In the genomic region with DNA sequence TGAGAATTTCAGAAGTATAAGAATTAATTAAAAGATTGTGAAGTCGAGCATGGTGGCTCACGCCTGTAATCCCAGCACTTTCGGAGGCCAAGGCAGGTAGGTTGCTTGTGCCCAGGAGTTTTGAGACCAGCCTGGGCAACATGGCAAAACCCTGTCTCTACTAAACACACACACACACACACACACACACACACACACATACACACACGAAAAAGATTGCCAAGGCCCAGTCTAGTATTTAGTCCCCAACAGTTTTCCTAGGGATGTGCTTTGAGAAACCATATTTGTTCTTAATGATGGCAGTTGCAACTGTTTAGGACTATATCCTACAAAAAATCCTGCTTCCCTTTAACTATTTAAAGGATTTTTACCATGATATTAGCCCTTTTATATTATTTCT, we compare ENCODE assay signal across 22 cellular contexts. TPM values are rescaled to one million over a fixed set of nuclear protein-coding genes. Genes with fewer than 3 reads are reported as not detected.
DNase-seq lines count a peak whose midpoint lies in the region; ATAC-seq and TF ChIP-seq lines count a peak whose summit lies in the region.
"Had no signal": no experiment of that assay in that cellular context is flagged by ENCODE, and none has a peak within 500 bp of the region (broad histone marks: within the 10 kb centered on the region; RNA-seq: fewer than 3 reads in every experiment).

No MANE protein-coding gene starts in this region.

- peak overlapping the region; percentile 64 for H3K4me3 Mint-ChIP-seq in T-helper 2 cell treated with Interferon-gamma antibody and Interleukin-4, amounts not matched to agents 5 μg/mL and 100 μg/mL, for 36 hours
- peak overlapping the region; percentile 39 for H3K4me3 Mint-ChIP-seq in central memory CD8-positive, alpha-beta T cell

- no peak overlapping the region for H2BK120ac ChIP-seq in trophoblast cell (ENCODE audit: insufficient read depth, low read length, poor library complexity)

- H3K4me2 ChIP-seq in Loucy (ENCODE audit: low read depth, low read length, poor library complexity, severe bottlenecking) = peak overlapping the region; percentile 72
- H3K4me2 ChIP-seq in trophoblast cell (ENCODE audit: low read length) = no peak overlapping the region

- H2AFZ ChIP-seq in Loucy (ENCODE audit: low read length) (no peak overlapping the region), trophoblast cell (ENCODE audit: insufficient read depth, low read length, poor library complexity) (no peak overlapping the region)

- peak overlapping the region; percentile 91 for H3K27ac Mint-ChIP-seq in T-helper 2 cell treated with Interferon-gamma antibody and Interleukin-4, amounts not matched to agents 5 μg/mL and 100 μg/mL, for 36 hours
- peak overlapping the region; percentile 93 for H3K27ac Mint-ChIP-seq in central memory CD8-positive, alpha-beta T cell (ENCODE audit: low read depth)

- DNase-seq in T-helper 2 cell treated with Interferon-gamma antibody and Interleukin-4, amounts not matched to agents 5 μg/mL and 100 μg/mL, for 36 hours (ENCODE audit: low spot score) = no peak
- DNase-seq in T-helper 2 cell (no peak), trophoblast cell (no peak), COLO829 (ENCODE audit: low spot score) (no peak), DMS53 (lab: John Stamatoyannopoulos, UW) (no peak)
- DNase-seq in central memory CD8-positive, alpha-beta T cell (ENCODE audit: low spot score in 2 of 2) = no peak
- DNase-seq: 8988T; activated naive CD4-positive, alpha-beta T cell treated with Interleukin-2 at 50 U/mL for 16 hours; GF-D8; H7; heart right ventricle; NCI-H146; NCI-H774; SIG-M5; sigmoid colon; stimulated activated naive CD8-positive, alpha-beta T cell treated with anti-CD3 and anti-CD28 coated beads, Interleukin-15, Interleukin-2, amounts not matched to agents 100 U/mL and 50 U/mL, for 24 hours; transverse colon had no signal

- no peaks in the 10 kb centered on the region for H3K27me3 Mint-ChIP-seq in T-helper 2 cell treated with Interferon-gamma antibody and Interleukin-4, amounts not matched to agents 5 μg/mL and 100 μg/mL, for 36 hours (ENCODE audit: low read depth)
- H3K27me3 Mint-ChIP-seq in central memory CD8-positive, alpha-beta T cell = no peaks in the 10 kb centered on the region

- no peak overlapping the region for H3K23ac ChIP-seq in trophoblast cell (ENCODE audit: low read length)

- H3K14ac ChIP-seq in trophoblast cell (ENCODE audit: low read length) = no peak overlapping the region

- peaks cover 28% of the 10 kb centered on the region for H4K20me1 ChIP-seq in Loucy (ENCODE audit: insufficient read depth, low read length, poor library complexity, severe bottlenecking)

- H3K9me3 ChIP-seq in Loucy (ENCODE audit: insufficient read depth, low read depth, low read length) (no peaks in the 10 kb centered on the region), trophoblast cell (ENCODE audit: insufficient read depth, low read depth, low read length) (no peaks in the 10 kb centered on the region)
- H3K9me3 ChIP-seq: BLaER1, heart right ventricle, sigmoid colon, transverse colon had no signal

- WGBS in trophoblast cell (ENCODE audit: extremely low coverage, insufficient coverage, insufficient read length) = no CpG with 5 or more reads among the region's 4 CpGs

- H3K27me3 ChIP-seq in Loucy (ENCODE audit: insufficient read depth, low read length, poor library complexity, severe bottlenecking) = no peaks in the 10 kb centered on the region
- H3K27me3 ChIP-seq in trophoblast cell (ENCODE audit: insufficient read depth, low read length) = no peaks in the 10 kb centered on the region
- H3K27me3 ChIP-seq: BLaER1, heart right ventricle, sigmoid colon, transverse colon had no signal

- H3K79me1 ChIP-seq in trophoblast cell (ENCODE audit: low read length) = no peaks in the 10 kb centered on the region

- H3K9me2 ChIP-seq in Loucy (replicated peaks; ENCODE audit: low read depth, low read length) = no peaks in the 10 kb centered on the region

- H3K4me1 Mint-ChIP-seq in T-helper 2 cell treated with Interferon-gamma antibody and Interleukin-4, amounts not matched to agents 5 μg/mL and 100 μg/mL, for 36 hours (ENCODE audit: low read depth) = peaks cover 47% of the 10 kb centered on the region
- H3K4me1 Mint-ChIP-seq in central memory CD8-positive, alpha-beta T cell = peaks cover 54% of the 10 kb centered on the region

- H3K36me3 ChIP-seq in Loucy (ENCODE audit: insufficient read depth, low read length) (peaks cover 21% of the 10 kb centered on the region; the same call in 1 of the 2 replicates), trophoblast cell (ENCODE audit: control insufficient read depth in 1 of 2, insufficient read depth in 2 of 2, low read length in 2 of 2) (peaks cover 8 to 10% of the 10 kb centered on the region in 2 experiments)
- H3K36me3 ChIP-seq: transverse colon had no signal

- H4K91ac ChIP-seq in trophoblast cell (ENCODE audit: low read depth, low read length) = no peak overlapping the region

- H4K8ac ChIP-seq in trophoblast cell (ENCODE audit: low read depth, low read length) = no peak overlapping the region

- H3K4ac ChIP-seq in trophoblast cell (ENCODE audit: low read depth, low read length) = peak overlapping the region; percentile 36

- H3K36me3 Mint-ChIP-seq in T-helper 2 cell treated with Interferon-gamma antibody and Interleukin-4, amounts not matched to agents 5 μg/mL and 100 μg/mL, for 36 hours (ENCODE audit: low read depth) = peaks cover 35% of the 10 kb centered on the region
- H3K36me3 Mint-ChIP-seq in central memory CD8-positive, alpha-beta T cell (ENCODE audit: insufficient read depth) = peaks cover 6% of the 10 kb centered on the region

- no peak overlapping the region for H2BK5ac ChIP-seq in trophoblast cell (ENCODE audit: low read depth, low read length, poor library complexity)

- H3K18ac ChIP-seq in trophoblast cell (ENCODE audit: low read length) = no peak overlapping the region

- 0 out of 2 replicates have a peak, but pooled peaks cover 6% of the 10 kb centered on the region for H3F3A ChIP-seq in Loucy (ENCODE audit: low read depth)

- no peak for ATAC-seq in central memory CD8-positive, alpha-beta T cell (replicated peaks; ENCODE audit: extremely low read depth, poor library complexity, severe bottlenecking)
- ATAC-seq in HG03095 (IDR thresholded peaks at IDR 0.05; ENCODE audit: unreplicated experiment) = no peak
- ATAC-seq: heart right ventricle; HepG2; stimulated activated naive CD8-positive, alpha-beta T cell treated with anti-CD3 and anti-CD28 coated beads, Interleukin-15, Interleukin-2, amounts not matched to agents 100 U/mL and 50 U/mL, for 24 hours had no signal

- no peak overlapping the region for H2AK5ac ChIP-seq in trophoblast cell (ENCODE audit: low read length)

- H3K79me2 ChIP-seq in Loucy (ENCODE audit: insufficient read depth, low read length) = peaks cover 77% of the 10 kb centered on the region
- H3K79me2 ChIP-seq in trophoblast cell (ENCODE audit: control insufficient read depth, insufficient read depth, low read length, poor library complexity) = peaks cover under 1% of the 10 kb centered on the region

- H3K9me3 Mint-ChIP-seq in T-helper 2 cell treated with Interferon-gamma antibody and Interleukin-4, amounts not matched to agents 5 μg/mL and 100 μg/mL, for 36 hours = no peaks in the 10 kb centered on the region
- no peaks in the 10 kb centered on the region for H3K9me3 Mint-ChIP-seq in central memory CD8-positive, alpha-beta T cell

- TF ChIP-seq CTCF in Loucy (conservative IDR thresholded peaks at IDR 0.05; ENCODE audit: low read length) = no peak

- no peak overlapping the region for H3K4me3 ChIP-seq in Loucy (ENCODE audit: low read length, poor library complexity, severe bottlenecking)
- no peak overlapping the region for H3K4me3 ChIP-seq in trophoblast cell (ENCODE audit: low read depth, low read length)
- H3K4me3 ChIP-seq: BLaER1, heart right ventricle, lung, sigmoid colon, transverse colon had no signal

- H3K27ac ChIP-seq in trophoblast cell (ENCODE audit: low read depth, low read length) = no peak overlapping the region
- H3K27ac ChIP-seq: transverse colon had no signal

- no peak overlapping the region for H2BK12ac ChIP-seq in trophoblast cell (ENCODE audit: low read length)

- H3K9ac ChIP-seq in Loucy (ENCODE audit: low read depth, low read length, poor library complexity, severe bottlenecking) (no peak overlapping the region), trophoblast cell (ENCODE audit: low read length) (no peak overlapping the region)
- H3K9ac ChIP-seq: BLaER1 had no signal

- H4K12ac ChIP-seq in trophoblast cell (ENCODE audit: low read depth, low read length) = no peak overlapping the region

- H3K4me1 ChIP-seq in Loucy (ENCODE audit: insufficient read depth, low read length, poor library complexity, severe bottlenecking) (peaks cover 52% of the 10 kb centered on the region), trophoblast cell (ENCODE audit: control insufficient read depth in 1 of 2, insufficient read depth in 2 of 2, low read length in 2 of 2) (peaks cover 0 to 2% of the 10 kb centered on the region in 2 experiments)

RNA-seq across cellular contexts. Expression of a gene that starts 6.0 kb away (rescaled TPM):
- polyA plus RNA-seq in trophoblast cell (2013) = 35.2 and 36.1 TPM in 2 replicates

RNA-seq across cellular contexts. Expression of a gene that starts 53.7 kb away (rescaled TPM):
- polyA plus RNA-seq in trophoblast cell (2013) = 81.0 and 84.1 TPM in 2 replicates
